In genomic region chr16:28820546-28820945, GRCh38 we compare ENCODE assay signal across 1 cellular context.
A peak's percentile ranks its signal among the peaks of the same experiment; 100 is the strongest.
TF ChIP-seq lines count a peak whose summit lies in the region.

No MANE protein-coding gene starts in this region.

TF ChIP-seq in HepG2, 621 proteins besides CTCF, POLR2A, EP300 and RAD21:
- TF ChIP-seq ZNF75D (CRISPR knock-in tag; IDR thresholded peaks at IDR 0.05; ENCODE audit: borderline replicate concordance): 0 out of 2 replicates have a peak, but pooled peaks have one; percentile 33
